Comparison of ENCODE assay signal across 8 cellular contexts in genomic region chr7:87475359-87476178, GRCh38. TPM values are rescaled to one million over a fixed set of nuclear protein-coding genes. Genes with fewer than 3 reads are reported as not detected.
DNase-seq lines count a peak whose midpoint lies in the region; ATAC-seq and TF ChIP-seq lines count a peak whose summit lies in the region.

TSS of gene ABCB4 (minus strand) at chr7:87475680. CDS start at chr7:87475465, 215 bp downstream.

- DNase-seq in T-helper 2 cell treated with Interferon-gamma antibody and Interleukin-4, amounts not matched to agents 5 μg/mL and 100 μg/mL, for 36 hours (ENCODE audit: low spot score) = no peak
- DNase-seq in T-helper 2 cell = no peak
- DNase-seq in left ventricle myocardium superior = peak; percentile 43
- peak in 1 of 2 donors; percentile 18 for DNase-seq in gastrocnemius medialis
- DNase-seq in COLO829 (ENCODE audit: low spot score) = no peak
- DNase-seq in stimulated activated CD4-positive, alpha-beta T cell treated with anti-CD3 and anti-CD28 coated beads, Interleukin-4, amount 100 ng/mL, for 24 hours = no peak

- no peaks in the 10 kb centered on the region for H3K36me3 Mint-ChIP-seq in T-helper 2 cell treated with Interferon-gamma antibody and Interleukin-4, amounts not matched to agents 5 μg/mL and 100 μg/mL, for 36 hours (ENCODE audit: low read depth)

- H3K27me3 Mint-ChIP-seq in T-helper 2 cell treated with Interferon-gamma antibody and Interleukin-4, amounts not matched to agents 5 μg/mL and 100 μg/mL, for 36 hours (ENCODE audit: low read depth) = peaks cover 38% of the 10 kb centered on the region

- H3K9me3 Mint-ChIP-seq in T-helper 2 cell treated with Interferon-gamma antibody and Interleukin-4, amounts not matched to agents 5 μg/mL and 100 μg/mL, for 36 hours = no peaks in the 10 kb centered on the region

- H3K9me3 ChIP-seq in gastrocnemius medialis = no peaks in the 10 kb centered on the region

- no peak for TF ChIP-seq POLR2A in gastrocnemius medialis (IDR thresholded peaks at IDR 0.05)

- no peaks in the 10 kb centered on the region for H3K36me3 ChIP-seq in gastrocnemius medialis

- no peaks in the 10 kb centered on the region for H3K27me3 ChIP-seq in gastrocnemius medialis

- H3K4me1 Mint-ChIP-seq in T-helper 2 cell treated with Interferon-gamma antibody and Interleukin-4, amounts not matched to agents 5 μg/mL and 100 μg/mL, for 36 hours (ENCODE audit: low read depth) = peaks cover 3% of the 10 kb centered on the region

- H3K27ac Mint-ChIP-seq in T-helper 2 cell treated with Interferon-gamma antibody and Interleukin-4, amounts not matched to agents 5 μg/mL and 100 μg/mL, for 36 hours = no peak within 1 kb of the TSS

- peak within 1 kb of the TSS; percentile 81 to 91 (median 82) for H3K27ac ChIP-seq in gastrocnemius medialis

- ATAC-seq in HG02623 (IDR thresholded peaks at IDR 0.05; ENCODE audit: unreplicated experiment) = peak; percentile 16
- peak; percentile 72 for ATAC-seq in left ventricle myocardium superior
- ATAC-seq in gastrocnemius medialis = peak; percentile 21 to 22

- intact Hi-C loops in left ventricle myocardium superior (cut with micrococcal nuclease) = no loop called here
- intact Hi-C loops in gastrocnemius medialis (cut with DNase I; ENCODE audit: low total_unique reads) = no loop called here

- TF ChIP-seq CTCF in WI38 (IDR thresholded peaks at IDR 0.05; ENCODE audit: low read depth, low read length) = no peak
- no peak for TF ChIP-seq CTCF in gastrocnemius medialis (IDR thresholded peaks at IDR 0.05 in 4 of 5, conservative IDR thresholded peaks at IDR 0.05 in 1 of 5)

- peak within 1 kb of the TSS; percentile 45 for H3K4me3 ChIP-seq in WI38 (ENCODE audit: low read depth, low read length)
- peak within 1 kb of the TSS; percentile 55 to 63 (median 57) for H3K4me3 ChIP-seq in gastrocnemius medialis

- peaks cover 18 to 23% of the 10 kb centered on the region in 2 donors for H3K4me1 ChIP-seq in gastrocnemius medialis

- peak within 1 kb of the TSS; percentile 15 for H3K4me3 Mint-ChIP-seq in T-helper 2 cell treated with Interferon-gamma antibody and Interleukin-4, amounts not matched to agents 5 μg/mL and 100 μg/mL, for 36 hours

- in situ Hi-C loops in gastrocnemius medialis (cut with MboI; ENCODE audit: low sequenced_read_pairs in 4 of 4) = no loop called here

RNA-seq across cellular contexts. Expression of gene ABCB4, which starts in this region (rescaled TPM):
- total RNA-seq in left ventricle myocardium superior = 5.7 TPM
- 1 to 10 TPM in 2 of 4 donors, under 1 TPM in 2; 0.61 to 2.3 (median 1.1) TPM for total RNA-seq in gastrocnemius medialis

Comparison
In these comparisons a context has a peak if more than half of its experiments do, and no peak if none do; other contexts are left out.
1. ATAC-seq: peak in every context shown above with its lines; median percentile 72 in left ventricle myocardium superior; 22 in gastrocnemius medialis; 16 in HG02623.